26 cellular contexts compared by ENCODE assay signal in the genomic region with DNA sequence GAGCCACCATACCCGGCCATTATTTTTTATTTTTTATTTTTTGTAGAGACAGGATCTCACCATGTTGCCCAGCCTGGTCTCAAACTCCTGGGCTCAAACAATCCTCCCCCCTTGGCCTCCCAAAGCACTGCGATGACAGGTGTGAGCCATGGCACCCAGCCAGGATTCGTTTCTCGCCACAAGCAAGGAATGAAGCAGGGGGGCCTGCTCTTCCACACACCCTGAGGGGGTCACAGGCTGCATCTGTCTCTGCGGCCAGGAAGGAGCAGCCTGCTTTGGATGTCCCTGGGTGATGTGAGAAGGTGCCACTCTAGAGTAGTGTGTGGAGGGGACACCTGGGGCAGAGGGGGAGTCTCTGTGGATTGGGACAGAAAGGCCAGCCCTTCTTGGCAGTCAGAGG. TPM values are rescaled to one million over a fixed set of nuclear protein-coding genes. Genes with fewer than 3 reads are reported as not detected.
A peak's percentile ranks its signal among the peaks of the same experiment; 100 is the strongest.
DNase-seq lines count a peak whose midpoint lies in the region; ATAC-seq, FAIRE-seq and TF ChIP-seq lines count a peak whose summit lies in the region.
"Had no signal": no experiment of that assay in that cellular context is flagged by ENCODE, and none has a peak within 500 bp of the region (broad histone marks: within the 10 kb centered on the region; RNA-seq: fewer than 3 reads in every experiment).

No MANE protein-coding gene starts in this region.

- no peaks in the 10 kb centered on the region for H3K9me1 ChIP-seq in K562 (ENCODE audit: control insufficient read depth, insufficient read depth, low read length)

- 76% methylated on average over 3 of the region's 5 CpGs for WGBS in K562 (ENCODE audit: insufficient coverage, low coverage, missing lambda C conversion rate)
- 42 to 46% methylated on average over 5 of the region's 5 CpGs for WGBS in heart right ventricle, 2 donors

- CTCF ChIA-PET in CD4-positive, alpha-beta T cell (lab: Charles Lee): no interaction called here
- CTCF ChIA-PET in K562 (lab: Yijun Ruan, JAX; ENCODE audit: low intra/inter-chr PET ratio): no interaction called here

- no peak overlapping the region for H3K4me3 ChIP-seq in BLaER1
- H3K4me3 ChIP-seq in K562: no peak overlapping the region
- H3K4me3 ChIP-seq in heart right ventricle: no peak overlapping the region
- H3K4me3 ChIP-seq in breast epithelium: no peak overlapping the region
- H3K4me3 ChIP-seq in upper lobe of right lung: no peak overlapping the region
- H3K4me3 ChIP-seq: adrenal gland, body of pancreas, GM23248, thoracic aorta had no signal

- no peaks in the 10 kb centered on the region for H3K79me2 ChIP-seq in K562 (ENCODE audit: control insufficient read depth, insufficient read depth, low read length)

- H3K36me3 Mint-ChIP-seq in CD4-positive, alpha-beta T cell (ENCODE audit: low read depth): no peaks in the 10 kb centered on the region

- no peak overlapping the region for H2AFZ ChIP-seq in K562 (ENCODE audit: low read depth, low read length)
- H2AFZ ChIP-seq: GM23248 had no signal

- H3K9me3 ChIP-seq in BLaER1: no peaks in the 10 kb centered on the region
- H3K9me3 ChIP-seq in CD4-positive, alpha-beta T cell (ENCODE audit: control insufficient read depth, low read length): no peaks in the 10 kb centered on the region
- no peaks in the 10 kb centered on the region for H3K9me3 ChIP-seq in K562 (replicated peaks; ENCODE audit: control insufficient read depth, insufficient read depth, low read depth, low read length)
- H3K9me3 ChIP-seq in heart right ventricle: no peaks in the 10 kb centered on the region
- H3K9me3 ChIP-seq in breast epithelium: no peaks in the 10 kb centered on the region
- H3K9me3 ChIP-seq in upper lobe of right lung: no peaks in the 10 kb centered on the region
- H3K9me3 ChIP-seq: adrenal gland, body of pancreas, thoracic aorta had no signal

- no peak overlapping the region for H3K9ac ChIP-seq in BLaER1
- H3K9ac ChIP-seq in K562 (ENCODE audit: insufficient read depth in 1 of 2, low read depth in 2 of 2, low read length in 2 of 2): peak overlapping the region in 1 of 2 experiments; percentile 52; a peak in 1 of 4 replicates
- H3K9ac ChIP-seq: GM23248 had no signal

- H3K4me1 ChIP-seq in BLaER1 (peaks cover 82% of the 10 kb centered on the region), K562 (replicated peaks in 1 of 2; ENCODE audit: control insufficient read depth in 2 of 2, insufficient read depth in 2 of 2, low read length in 2 of 2) (peaks cover 0 to 41% of the 10 kb centered on the region in 2 experiments; a peak in 3 of 5 replicates), heart right ventricle (peaks cover 0 to 23% (median 3%) of the 10 kb centered on the region in 9 donors), breast epithelium (no peaks in the 10 kb centered on the region), upper lobe of right lung (no peaks in the 10 kb centered on the region)

- FAIRE-seq in K562 (lab: Jason Lieb, UNC): no peak
- FAIRE-seq: G401.6 had no signal

- peak overlapping the region; percentile 48 for H3K4me3 Mint-ChIP-seq in CD4-positive, alpha-beta T cell
- H3K4me3 Mint-ChIP-seq: activated CD4-positive, alpha-beta T cell treated with anti-CD3 and anti-CD28 coated beads, Interleukin-2, amount 10 ng/mL, durations not matched to agents 24 days and 14 days; activated naive CD4-positive, alpha-beta T cell treated with anti-CD3 and anti-CD28 coated beads for 36 hours; HFFc6; stimulated activated naive CD8-positive, alpha-beta T cell treated with anti-CD3 and anti-CD28 coated beads, Interleukin-15, Interleukin-2, amounts not matched to agents 100 ng/mL and 50 ng/mL, for 24 hours had no signal

- H3K4me1 Mint-ChIP-seq in CD4-positive, alpha-beta T cell (ENCODE audit: low read depth): peaks cover 25% of the 10 kb centered on the region

- in situ Hi-C loops in K562 (cut with MboI): no loop called here

- no peak overlapping the region for H3K27ac Mint-ChIP-seq in CD4-positive, alpha-beta T cell
- H3K27ac Mint-ChIP-seq: activated CD4-positive, alpha-beta T cell treated with anti-CD3 and anti-CD28 coated beads, Interleukin-2, amount 10 ng/mL, durations not matched to agents 24 days and 14 days; activated naive CD4-positive, alpha-beta T cell treated with anti-CD3 and anti-CD28 coated beads for 36 hours; CD4-positive, alpha-beta memory T cell; HFFc6; stimulated activated naive CD8-positive, alpha-beta T cell treated with anti-CD3 and anti-CD28 coated beads, Interleukin-15, Interleukin-2, amounts not matched to agents 100 ng/mL and 50 ng/mL, for 24 hours had no signal

- no peaks in the 10 kb centered on the region for H3K9me3 Mint-ChIP-seq in CD4-positive, alpha-beta T cell
- H3K9me3 Mint-ChIP-seq: activated CD4-positive, alpha-beta T cell treated with anti-CD3 and anti-CD28 coated beads, Interleukin-2, amount 10 ng/mL, durations not matched to agents 24 days and 14 days; activated naive CD4-positive, alpha-beta T cell treated with anti-CD3 and anti-CD28 coated beads for 36 hours; CD4-positive, alpha-beta memory T cell; HFFc6; naive thymus-derived CD8-positive, alpha-beta T cell; stimulated activated naive CD8-positive, alpha-beta T cell treated with anti-CD3 and anti-CD28 coated beads, Interleukin-15, Interleukin-2, amounts not matched to agents 100 ng/mL and 50 ng/mL, for 24 hours had no signal

- H3K4me2 ChIP-seq in BLaER1 (peak overlapping the region; percentile 46), K562 (ENCODE audit: insufficient read depth, low read length) (no peak overlapping the region)

- POLR2A ChIA-PET in CD4-positive, alpha-beta T cell (lab: Charles Lee): interaction anchor here (0.9 kb wide), 1 partner anchor 88 kb away, joined by 3 read pairs; no protein-coding TSS in a partner anchor
- POLR2A ChIA-PET in K562 (lab: Yijun Ruan, JAX): no interaction called here

- H3K27me3 ChIP-seq in BLaER1 (no peaks in the 10 kb centered on the region), K562 (ENCODE audit: control insufficient read depth in 2 of 2, insufficient read depth in 2 of 2, low read length in 2 of 2) (no peaks in the 10 kb centered on the region), heart right ventricle (no peaks in the 10 kb centered on the region), breast epithelium (no peaks in the 10 kb centered on the region), upper lobe of right lung (no peaks in the 10 kb centered on the region)
- H3K27me3 ChIP-seq in CD4-positive, alpha-beta T cell (ENCODE audit: control insufficient read depth, insufficient read depth, low read length): no peaks in the 10 kb centered on the region
- H3K27me3 ChIP-seq: adrenal gland, body of pancreas had no signal

- H3K36me3 ChIP-seq in BLaER1 (peaks cover 12% of the 10 kb centered on the region; the same call in 1 of the 2 replicates), K562 (ENCODE audit: control insufficient read depth, insufficient read depth, low read length) (peaks cover 6% of the 10 kb centered on the region; the same call in 1 of the 3 replicates), heart right ventricle (peaks cover 0 to 21% (median 0%) of the 10 kb centered on the region in 9 donors), breast epithelium (no peaks in the 10 kb centered on the region), upper lobe of right lung (no peaks in the 10 kb centered on the region)
- H3K36me3 ChIP-seq: adrenal gland had no signal

- intact Hi-C loops in CD4-positive, alpha-beta T cell (cut with DNase I, micrococcal nuclease): no loop called here
- intact Hi-C loops in K562 (cut with micrococcal nuclease): no loop called here
- intact Hi-C loops in heart right ventricle (cut with DNase I): no loop called here
- intact Hi-C loops in breast epithelium (cut with DNase I; ENCODE audit: low total_unique reads): no loop called here
- intact Hi-C loops in upper lobe of right lung (cut with DNase I): no loop called here

- no peak for TF ChIP-seq EP300 in K562 (IDR thresholded peaks at IDR 0.05; ENCODE audit: low read length)

- H4K20me1 ChIP-seq in BLaER1: peaks cover 22% of the 10 kb centered on the region
- no peaks in the 10 kb centered on the region for H4K20me1 ChIP-seq in K562 (replicated peaks; ENCODE audit: control insufficient read depth, insufficient read depth, low read length)

- H3K27ac ChIP-seq in BLaER1 (no peak overlapping the region), K562 (ENCODE audit: extremely low read depth, low read depth, low read length) (no peak overlapping the region), heart right ventricle (no peak overlapping the region), breast epithelium (no peak overlapping the region), upper lobe of right lung (no peak overlapping the region)
- H3K27ac ChIP-seq in CD4-positive, alpha-beta T cell (ENCODE audit: low read depth, low read length): no peak overlapping the region
- H3K27ac ChIP-seq: adrenal gland, body of pancreas, GM23248, HL-60, thoracic aorta, WERI-Rb-1 had no signal

- DNase-seq in CD4-positive, alpha-beta T cell: no peak
- DNase-seq in NCI-H2196 treated with DMSO at 0.1 percent for 48 hours (lab: John Stamatoyannopoulos, UW; ENCODE audit: unreplicated experiment) (peak; percentile 12), K562 (ENCODE audit: extremely low read depth in 1 of 4, low spot score in 3 of 4) (no peak), heart right ventricle (no peak), breast epithelium (ENCODE audit: low spot score in 2 of 2) (no peak), NCI-H2081 treated with DMSO at 0.1 percent for 48 hours (lab: John Stamatoyannopoulos, UW) (no peak), upper lobe of right lung (no peak)
- DNase-seq: activated CD4-positive, alpha-beta T cell treated with anti-CD3 and anti-CD28 coated beads, Interleukin-2, amount 10 ng/mL, durations not matched to agents 24 days and 14 days; activated naive CD4-positive, alpha-beta T cell treated with anti-CD3 and anti-CD28 coated beads for 36 hours; adrenal gland; body of pancreas; CD4-positive, alpha-beta memory T cell; DMS153; GM23248; HFFc6; islet precursor cell; left ventricle myocardium superior; naive thymus-derived CD8-positive, alpha-beta T cell; NCI-H187 treated with DMSO at 0.1 percent for 48 hours; NCI-H526; WERI-Rb-1 had no signal

- H3K27me3 Mint-ChIP-seq in CD4-positive, alpha-beta T cell: no peaks in the 10 kb centered on the region
- H3K27me3 Mint-ChIP-seq: activated CD4-positive, alpha-beta T cell treated with anti-CD3 and anti-CD28 coated beads, Interleukin-2, amount 10 ng/mL, durations not matched to agents 24 days and 14 days; CD4-positive, alpha-beta memory T cell; naive thymus-derived CD8-positive, alpha-beta T cell; stimulated activated naive CD8-positive, alpha-beta T cell treated with anti-CD3 and anti-CD28 coated beads, Interleukin-15, Interleukin-2, amounts not matched to agents 100 ng/mL and 50 ng/mL, for 24 hours had no signal

- no peak for TF ChIP-seq POLR2A in K562 (conservative IDR thresholded peaks at IDR 0.05)
- no peak for TF ChIP-seq POLR2A in breast epithelium (IDR thresholded peaks at IDR 0.05)

- no peak for ATAC-seq in CD4-positive, alpha-beta T cell (ENCODE audit: poor library complexity)
- ATAC-seq in K562: no peak
- no peak for ATAC-seq in heart right ventricle
- ATAC-seq in upper lobe of right lung: no peak
- ATAC-seq: body of pancreas; left ventricle myocardium superior; naive thymus-derived CD8-positive, alpha-beta T cell had no signal

- TF ChIP-seq RAD21 in K562 (CRISPR knock-in tag; conservative IDR thresholded peaks at IDR 0.05 in 1 of 2, IDR thresholded peaks at IDR 0.05 in 1 of 2): no peak

- BruUV-seq in K562 (replicated peaks; lab: Mats Ljungman, UMichigan): TSS peak; percentile 39

- no peak for TF ChIP-seq CTCF in CD4-positive, alpha-beta T cell (IDR thresholded peaks at IDR 0.05)
- TF ChIP-seq CTCF in K562 (IDR thresholded peaks at IDR 0.05 in 2 of 3, conservative IDR thresholded peaks at IDR 0.05 in 1 of 3; ENCODE audit: insufficient read depth in 2 of 3, low read depth in 1 of 3, low read length in 3 of 3) (no peak), heart right ventricle (IDR thresholded peaks at IDR 0.05) (no peak), breast epithelium (IDR thresholded peaks at IDR 0.05) (no peak), upper lobe of right lung (IDR thresholded peaks at IDR 0.05) (no peak)

RNA-seq across cellular contexts. Expression of a gene that starts 28.7 kb away (rescaled TPM):
- total RNA-seq in CD4-positive, alpha-beta T cell: 1 to 10 TPM; 7.3 TPM
- total RNA-seq in K562 (2011; cell fraction: chromatin; rRNA removed; ENCODE audit: low replicate concordance): 15.8 and 38.3 TPM in 2 replicates
- total RNA-seq in K562 (2011; cell fraction: nucleolus; rRNA removed): 22.5 and 24.8 TPM in 2 replicates
- 13.9 and 14.8 TPM in 2 replicates for total RNA-seq in K562 (2011; cell fraction: nucleoplasm; rRNA removed)
- 3.5 and 4.5 TPM in 2 replicates for total RNA-seq in K562 (2014; rRNA removed)
- total RNA-seq in K562 (2014; rRNA removed; fragmentation: Illumina TruSeq; extraction: Trizol): 1.4 and 1.5 TPM in 2 replicates
- total RNA-seq in K562 (2015; rRNA removed; fragmentation: Illumina TruSeq; extraction: Trizol): 2.6 and 2.7 TPM in 2 replicates
- total RNA-seq in K562 (2021): 13.4 and 14.2 TPM in 2 replicates
- 1.2 and 3.0 TPM in 2 replicates for polyA plus RNA-seq in K562 (2011; rRNA removed)
- polyA plus RNA-seq in K562 (2011; cell fraction: cytosol; rRNA removed): 2.0 and 4.8 TPM in 2 replicates
- polyA plus RNA-seq in K562 (2011; cell fraction: nucleus; rRNA removed): 3.8 and 7.6 TPM in 2 replicates
- polyA plus RNA-seq in K562 (2012): 5.4 and 6.2 TPM in 2 replicates
- polyA plus RNA-seq in K562 (2014; fragmentation: Illumina TruSeq; extraction: Trizol): 2.2 and 3.2 TPM in 2 replicates
- polyA plus RNA-seq in K562 (2014; fragmentation: Nextera tagmentation; extraction: Ambion mirVana): under 1 TPM; 0.25 to 0.31 TPM
- polyA plus RNA-seq in K562 (2014; rRNA removed): 5.2 and 5.7 TPM in 2 replicates
- 1.7 and 2.2 TPM in 2 replicates for polyA minus RNA-seq in K562 (2011; rRNA and poly(A)+ RNA removed)
- polyA minus RNA-seq in K562 (2011; cell fraction: cytosol; rRNA and poly(A)+ RNA removed): 5.8 and 6.3 TPM in 2 replicates
- polyA minus RNA-seq in K562 (2011; cell fraction: nucleus; rRNA and poly(A)+ RNA removed): 5.0 and 6.2 TPM in 2 replicates
- total RNA-seq in heart right ventricle: 1 to 10 TPM; 5.2 to 7.9 (median 6.8) TPM
- 1 to 10 TPM; 1.5 to 2.0 TPM for polyA plus RNA-seq in heart right ventricle
- total RNA-seq in breast epithelium: 1 to 10 TPM; 3.7 to 4.6 (median 4.0) TPM
- 8.1 TPM for total RNA-seq in upper lobe of right lung

RNA-seq across cellular contexts. Expression of a gene that starts 45.5 kb away (rescaled TPM):
- 1,000 to 10,000 TPM; 1,880 to 1,990 TPM for total RNA-seq in CD4-positive, alpha-beta T cell
- total RNA-seq in K562 (2011; cell fraction: chromatin; rRNA removed; ENCODE audit: low replicate concordance): 442 and 814 TPM in 2 replicates
- 822 and 827 TPM in 2 replicates for total RNA-seq in K562 (2011; cell fraction: nucleolus; rRNA removed)
- total RNA-seq in K562 (2011; cell fraction: nucleoplasm; rRNA removed): 612 and 733 TPM in 2 replicates
- total RNA-seq in K562 (2014; rRNA removed): 1,050 and 1,578 TPM in 2 replicates
- total RNA-seq in K562 (2014; rRNA removed; fragmentation: Illumina TruSeq; extraction: Trizol): 1,330 and 1,372 TPM in 2 replicates
- 1,064 and 1,131 TPM in 2 replicates for total RNA-seq in K562 (2015; rRNA removed; fragmentation: Illumina TruSeq; extraction: Trizol)
- total RNA-seq in K562 (2021): 3,434 and 3,475 TPM in 2 replicates
- 394 and 1,035 TPM in 2 replicates for polyA plus RNA-seq in K562 (2011; rRNA removed)
- polyA plus RNA-seq in K562 (2011; cell fraction: cytosol; rRNA removed): 886 and 917 TPM in 2 replicates
- polyA plus RNA-seq in K562 (2011; cell fraction: nucleus; rRNA removed): 1,199 and 1,212 TPM in 2 replicates
- polyA plus RNA-seq in K562 (2012): 3,171 and 3,886 TPM in 2 replicates
- 3,161 and 3,227 TPM in 2 replicates for polyA plus RNA-seq in K562 (2014; fragmentation: Illumina TruSeq; extraction: Trizol)
- 1,000 to 10,000 TPM; 1,484 to 2,232 TPM for polyA plus RNA-seq in K562 (2014; fragmentation: Nextera tagmentation; extraction: Ambion mirVana)
- 1,030 and 1,055 TPM in 2 replicates for polyA plus RNA-seq in K562 (2014; rRNA removed)
- 535 and 828 TPM in 2 replicates for polyA minus RNA-seq in K562 (2011; rRNA and poly(A)+ RNA removed)
- 1,311 and 2,256 TPM in 2 replicates for polyA minus RNA-seq in K562 (2011; cell fraction: cytosol; rRNA and poly(A)+ RNA removed)
- polyA minus RNA-seq in K562 (2011; cell fraction: nucleus; rRNA and poly(A)+ RNA removed): 373 and 553 TPM in 2 replicates
- 1,000 to 10,000 TPM in 2 of 10 donors, 100 to 1,000 TPM in 8; 477 to 1,905 (median 620) TPM for total RNA-seq in heart right ventricle
- 1,000 to 10,000 TPM; 1,890 to 3,093 TPM for polyA plus RNA-seq in heart right ventricle
- total RNA-seq in breast epithelium: 1,000 to 10,000 TPM; 1,501 to 2,393 (median 1,834) TPM
- total RNA-seq in upper lobe of right lung: 3,962 TPM
